In genomic region chr21:45865106-45865835, GRCh38 we compare ENCODE assay signal across 16 cellular contexts.
DNase-seq lines count a peak whose midpoint lies in the region; ATAC-seq and TF ChIP-seq lines count a peak whose summit lies in the region.
"Had no signal": no experiment of that assay in that cellular context is flagged by ENCODE, and none has a peak within 500 bp of the region (broad histone marks: within the 10 kb centered on the region; RNA-seq: fewer than 3 reads in every experiment).

No MANE protein-coding gene starts in this region.

- peaks cover 0 to 4% (median 0%) of the 10 kb centered on the region in 11 experiments; a peak in 2 of 22 replicates for H3K36me3 ChIP-seq in BLaER1 treated with 17β-estradiol and CSF1 and Interleukin-3, amounts not matched to agents 10 nM and 100 nM
- no peaks in the 10 kb centered on the region for H3K36me3 ChIP-seq in Karpas-422 (ENCODE audit: insufficient read depth, low read length)
- H3K36me3 ChIP-seq: gastroesophageal sphincter, left lung, Peyer's patch had no signal

- no peaks in the 10 kb centered on the region for H3K27me3 ChIP-seq in BLaER1 treated with 17β-estradiol and CSF1 and Interleukin-3, amounts not matched to agents 10 nM and 100 nM
- H3K27me3 ChIP-seq in Karpas-422 (ENCODE audit: low read length): no peaks in the 10 kb centered on the region
- H3K27me3 ChIP-seq: Peyer's patch had no signal

- no peaks in the 10 kb centered on the region for H3K9me3 Mint-ChIP-seq in chondrocyte (ENCODE audit: low read depth)
- H3K9me3 Mint-ChIP-seq: activated T-helper 1 cell treated with anti-CD3 and anti-CD28 coated beads, Interleukin-12 subunit alpha, Interleukin-12 subunit beta, Interleukin-2, Interleukin-4 antibody, amounts not matched to agents 30 ng/mL and 10 ng/mL and 1 ng/mL, durations not matched to agents 14 hours and 24 hours and 36 hours; stimulated activated naive CD8-positive, alpha-beta T cell treated with anti-CD3 and anti-CD28 coated beads, Interleukin-15, Interleukin-2, amounts not matched to agents 100 ng/mL and 50 ng/mL, for 24 hours had no signal

- H2AFZ ChIP-seq in Karpas-422 (ENCODE audit: low read length): no peak overlapping the region

- in situ Hi-C loops in ACHN (cut with HindIII; ENCODE audit: low pct_ligation_motif_present, low pct_unique_long_range_greater_than_20kb, low sequenced_read_pairs): no loop called here

- no peaks in the 10 kb centered on the region for H3K9me2 ChIP-seq in Karpas-422 (replicated peaks; ENCODE audit: insufficient read depth, low read length)

- no peaks in the 10 kb centered on the region for H3K79me2 ChIP-seq in Karpas-422 (ENCODE audit: low read length)

- H3K9me3 ChIP-seq in BLaER1 treated with 17β-estradiol and CSF1 and Interleukin-3, amounts not matched to agents 10 nM and 100 nM (replicated peaks in 1 of 11): no peaks in the 10 kb centered on the region
- no peaks in the 10 kb centered on the region for H3K9me3 ChIP-seq in Karpas-422 (ENCODE audit: low read length)
- H3K9me3 ChIP-seq: gastroesophageal sphincter, left lung, Peyer's patch had no signal

- DNase-seq in LHCN-M2 (ENCODE audit: low read depth) (peak; percentile 90), chondrocyte (ENCODE audit: low spot score) (no peak), myocyte (ENCODE audit: low read depth) (peak; percentile 62), C1 segment of cervical spinal cord (lab: John Stamatoyannopoulos, UW) (no peak), Karpas-422 (no peak), ACHN (no peak)
- DNase-seq: left lung; occipital lobe; stimulated activated CD4-positive, alpha-beta T cell treated with anti-CD3 and anti-CD28 coated beads, Interleukin-2, amount 100 ng/mL, for 48 hours had no signal

- peaks cover 33% of the 10 kb centered on the region for H3K4me1 Mint-ChIP-seq in chondrocyte (ENCODE audit: low read depth)

- peak overlapping the region in 8 of 11 experiments; percentile 42 to 78 (median 70); a peak in 16 of 22 replicates for H3K4me2 ChIP-seq in BLaER1 treated with 17β-estradiol and CSF1 and Interleukin-3, amounts not matched to agents 10 nM and 100 nM
- H3K4me2 ChIP-seq in Karpas-422 (ENCODE audit: low read depth, low read length, poor library complexity, severe bottlenecking): no peak overlapping the region

- H3K4me3 Mint-ChIP-seq in chondrocyte (ENCODE audit: unreplicated experiment): peak overlapping the region; percentile 12
- H3K4me3 Mint-ChIP-seq: activated T-helper 1 cell treated with anti-CD3 and anti-CD28 coated beads, Interleukin-12 subunit alpha, Interleukin-12 subunit beta, Interleukin-2, Interleukin-4 antibody, amounts not matched to agents 30 ng/mL and 10 ng/mL and 1 ng/mL, durations not matched to agents 14 hours and 24 hours and 36 hours; stimulated activated naive CD8-positive, alpha-beta T cell treated with anti-CD3 and anti-CD28 coated beads, Interleukin-15, Interleukin-2, amounts not matched to agents 100 ng/mL and 50 ng/mL, for 24 hours had no signal

- H3K27me3 Mint-ChIP-seq in chondrocyte (ENCODE audit: low read depth): no peaks in the 10 kb centered on the region

- TF ChIP-seq CTCF in chondrocyte (IDR thresholded peaks at IDR 0.05): no peak

- H3K36me3 Mint-ChIP-seq in chondrocyte (ENCODE audit: low read depth): peaks cover 1% of the 10 kb centered on the region

- no peak overlapping the region for H3K4me3 ChIP-seq in BLaER1 treated with 17β-estradiol and CSF1 and Interleukin-3, amounts not matched to agents 10 nM and 100 nM
- no peak overlapping the region for H3K4me3 ChIP-seq in Karpas-422 (ENCODE audit: low read length)
- H3K4me3 ChIP-seq: gastroesophageal sphincter, left lung, Peyer's patch had no signal

- peak overlapping the region in 3 of 11 experiments; percentile 3 to 35 (median 26); a peak in 3 of 22 replicates for H3K9ac ChIP-seq in BLaER1 treated with 17β-estradiol and CSF1 and Interleukin-3, amounts not matched to agents 10 nM and 100 nM
- H3K9ac ChIP-seq in Karpas-422 (ENCODE audit: low read length): no peak overlapping the region

- peaks cover 0 to 52% (median 6%) of the 10 kb centered on the region in 11 experiments; a peak in 10 of 22 replicates for H4K20me1 ChIP-seq in BLaER1 treated with 17β-estradiol and CSF1 and Interleukin-3, amounts not matched to agents 10 nM and 100 nM
- no peaks in the 10 kb centered on the region for H4K20me1 ChIP-seq in Karpas-422 (ENCODE audit: insufficient read depth, low read depth, low read length)

- H3K4me1 ChIP-seq in BLaER1 treated with 17β-estradiol and CSF1 and Interleukin-3, amounts not matched to agents 10 nM and 100 nM: peaks cover 6 to 69% (median 50%) of the 10 kb centered on the region in 10 experiments; a peak in 18 of 20 replicates
- no peaks in the 10 kb centered on the region for H3K4me1 ChIP-seq in Karpas-422 (ENCODE audit: low read length)
- H3K4me1 ChIP-seq: gastroesophageal sphincter, left lung, Peyer's patch had no signal

- no peak for ATAC-seq in HG03108 (IDR thresholded peaks at IDR 0.05; ENCODE audit: unreplicated experiment)
- ATAC-seq: gastroesophageal sphincter, left lung had no signal

- peak overlapping the region in 1 of 11 experiments; percentile 33; a peak in 1 of 22 replicates for H3K27ac ChIP-seq in BLaER1 treated with 17β-estradiol and CSF1 and Interleukin-3, amounts not matched to agents 10 nM and 100 nM
- no peak overlapping the region for H3K27ac ChIP-seq in Karpas-422 (ENCODE audit: low read length)
- H3K27ac ChIP-seq: gastroesophageal sphincter, left lung, Peyer's patch, VCaP had no signal

- no peak overlapping the region for H3K27ac Mint-ChIP-seq in chondrocyte (ENCODE audit: unreplicated experiment)
- H3K27ac Mint-ChIP-seq: activated T-helper 1 cell treated with anti-CD3 and anti-CD28 coated beads, Interleukin-12 subunit alpha, Interleukin-12 subunit beta, Interleukin-2, Interleukin-4 antibody, amounts not matched to agents 30 ng/mL and 10 ng/mL and 1 ng/mL, durations not matched to agents 14 hours and 24 hours and 36 hours; stimulated activated naive CD8-positive, alpha-beta T cell treated with anti-CD3 and anti-CD28 coated beads, Interleukin-15, Interleukin-2, amounts not matched to agents 100 ng/mL and 50 ng/mL, for 24 hours had no signal

Comparison
In these comparisons a context has a peak if more than half of its experiments do, and no peak if none do; other contexts are left out.
1. DNase-seq: peak in LHCN-M2 (single experiment) and myocyte (single experiment); none in chondrocyte (single experiment), C1 segment of cervical spinal cord (0 of 14), Karpas-422 (single experiment) and ACHN (single experiment).